ENCODE assay signal across 10 cellular contexts in genomic region chr22:36644333-36644757, GRCh38. TPM values are rescaled to one million over a fixed set of nuclear protein-coding genes. Genes with fewer than 3 reads are reported as not detected.
DNase-seq lines count a peak whose midpoint lies in the region; ATAC-seq and TF ChIP-seq lines count a peak whose summit lies in the region.
"Had no signal": no experiment of that assay in that cellular context is flagged by ENCODE, and none has a peak within 500 bp of the region (broad histone marks: within the 10 kb centered on the region; RNA-seq: fewer than 3 reads in every experiment).

No MANE protein-coding gene starts in this region.

- no peaks in the 10 kb centered on the region for H3K79me2 ChIP-seq in PC-9 (ENCODE audit: low read depth)

- H3F3A ChIP-seq in PC-9 (ENCODE audit: insufficient read depth, low read depth): peaks cover 16% of the 10 kb centered on the region; the same call in 1 of the 2 replicates

- POLR2A ChIA-PET in PC-9 (lab: Charles Lee; ENCODE audit: unreplicated experiment): no interaction called here

- H3K9me2 ChIP-seq in PC-9 (ENCODE audit: insufficient read depth): no peaks in the 10 kb centered on the region

- no peaks in the 10 kb centered on the region for H3K36me3 Mint-ChIP-seq in activated CD8-positive, alpha-beta memory T cell treated with anti-CD3 and anti-CD28 coated beads, Interleukin-2, amount 10 ng/mL, durations not matched to agents 7 days and 5 days
- no peaks in the 10 kb centered on the region for H3K36me3 Mint-ChIP-seq in T-helper 17 cell (ENCODE audit: low read depth)

- H3K4me3 Mint-ChIP-seq in activated CD8-positive, alpha-beta memory T cell treated with anti-CD3 and anti-CD28 coated beads, Interleukin-2, amount 10 ng/mL, durations not matched to agents 7 days and 5 days: no peak overlapping the region
- no peak overlapping the region for H3K4me3 Mint-ChIP-seq in T-helper 17 cell

- H3K27me3 Mint-ChIP-seq in activated CD8-positive, alpha-beta memory T cell treated with anti-CD3 and anti-CD28 coated beads, Interleukin-2, amount 10 ng/mL, durations not matched to agents 7 days and 5 days: peaks cover 39% of the 10 kb centered on the region
- peaks cover 50% of the 10 kb centered on the region for H3K27me3 Mint-ChIP-seq in T-helper 17 cell

- H2AFZ ChIP-seq in PC-9: no peak overlapping the region

- CTCF ChIA-PET in activated CD8-positive, alpha-beta memory T cell treated with anti-CD3 and anti-CD28 coated beads, Interleukin-2, amount 10 ng/mL, durations not matched to agents 7 days and 5 days (lab: Charles Lee): no interaction called here
- CTCF ChIA-PET in PC-9 (lab: Charles Lee): no interaction called here

- no peaks in the 10 kb centered on the region for H4K20me1 ChIP-seq in PC-9 (ENCODE audit: insufficient read depth)

- intact Hi-C loops in PC-9 (cut with micrococcal nuclease; ENCODE audit: unreplicated experiment) (loop anchor here (5.0 to 10.0 kb wide), 2 partner anchors 37 to 70 kb away; no protein-coding TSS in a partner anchor), posterior vena cava (cut with DNase I) (no loop called here)

- H3K36me3 ChIP-seq in PC-9 (ENCODE audit: low read depth): no peaks in the 10 kb centered on the region
- H3K36me3 ChIP-seq: right lobe of liver had no signal

- no peak overlapping the region for H3K4me3 ChIP-seq in PC-9
- H3K4me3 ChIP-seq in epithelial cell of esophagus (ENCODE audit: low read length): no peak overlapping the region
- H3K4me3 ChIP-seq: right lobe of liver had no signal

- no peak overlapping the region for H3K4me2 ChIP-seq in PC-9

- H3K4me1 Mint-ChIP-seq in activated CD8-positive, alpha-beta memory T cell treated with anti-CD3 and anti-CD28 coated beads, Interleukin-2, amount 10 ng/mL, durations not matched to agents 7 days and 5 days: no peaks in the 10 kb centered on the region
- no peaks in the 10 kb centered on the region for H3K4me1 Mint-ChIP-seq in T-helper 17 cell

- peak; percentile 48 for DNase-seq in activated CD8-positive, alpha-beta memory T cell treated with anti-CD3 and anti-CD28 coated beads, Interleukin-2, amount 10 ng/mL, durations not matched to agents 7 days and 5 days
- DNase-seq in activated CD8-positive, alpha-beta memory T cell treated with anti-CD3 and anti-CD28 coated beads, Interleukin-2, amount 50 U/mL, for 48 hours: no peak
- DNase-seq in PC-9 (peak; percentile 71 to 90), epithelial cell of esophagus (ENCODE audit: low read depth) (peak; percentile 96), retina (peak; percentile 58), posterior vena cava (ENCODE audit: low spot score) (no peak), T-helper 17 cell (no peak)
- DNase-seq: right lobe of liver had no signal

- H3K27me3 ChIP-seq in PC-9 (ENCODE audit: insufficient read depth, low read depth): peaks cover 85% of the 10 kb centered on the region
- H3K27me3 ChIP-seq: right lobe of liver had no signal

- H3K9me3 ChIP-seq in PC-9 (ENCODE audit: insufficient read depth, low read depth): no peaks in the 10 kb centered on the region
- no peaks in the 10 kb centered on the region for H3K9me3 ChIP-seq in T-helper 17 cell (ENCODE audit: control insufficient read depth, low read length, poor library complexity, severe bottlenecking)
- H3K9me3 ChIP-seq: right lobe of liver had no signal

- no TSS peak for BruUV-seq in PC-9 (replicated peaks; lab: Mats Ljungman, UMichigan)

- TF ChIP-seq CTCF in PC-9 (conservative IDR thresholded peaks at IDR 0.05): no peak
- no peak for TF ChIP-seq CTCF in epithelial cell of esophagus (IDR thresholded peaks at IDR 0.05; ENCODE audit: insufficient read depth, low read depth, low read length, missing control alignments)

- H3K4me1 ChIP-seq in PC-9 (replicated peaks; ENCODE audit: insufficient read depth): peaks cover 21% of the 10 kb centered on the region
- H3K4me1 ChIP-seq: right lobe of liver had no signal

- no peak overlapping the region for H3K27ac ChIP-seq in PC-9
- H3K27ac ChIP-seq: C4-2B, right lobe of liver had no signal

- H3K27ac Mint-ChIP-seq in activated CD8-positive, alpha-beta memory T cell treated with anti-CD3 and anti-CD28 coated beads, Interleukin-2, amount 10 ng/mL, durations not matched to agents 7 days and 5 days: no peak overlapping the region
- no peak overlapping the region for H3K27ac Mint-ChIP-seq in T-helper 17 cell

- no peaks in the 10 kb centered on the region for H3K9me3 Mint-ChIP-seq in activated CD8-positive, alpha-beta memory T cell treated with anti-CD3 and anti-CD28 coated beads, Interleukin-2, amount 10 ng/mL, durations not matched to agents 7 days and 5 days (ENCODE audit: low read depth)

- peak; percentile 33 for ATAC-seq in activated CD8-positive, alpha-beta memory T cell treated with anti-CD3 and anti-CD28 coated beads, Interleukin-2, amount 10 ng/mL, durations not matched to agents 7 days and 5 days
- no peak for ATAC-seq in T-helper 17 cell
- ATAC-seq in GM19397 (IDR thresholded peaks at IDR 0.05; ENCODE audit: unreplicated experiment): no peak

RNA-seq across cellular contexts. Expression of gene CACNG2, which starts 59.2 kb away (rescaled TPM):
- total RNA-seq in activated CD8-positive, alpha-beta memory T cell treated with anti-CD3 and anti-CD28 coated beads, Interleukin-2, amount 10 ng/mL, durations not matched to agents 7 days and 5 days: not detected
- not detected in 2 replicates for total RNA-seq in PC-9 (2021)
- total RNA-seq in posterior vena cava: not detected
- not detected for total RNA-seq in T-helper 17 cell
- total RNA-seq: right lobe of liver had no signal

Comparison
In these comparisons a context has a peak if more than half of its experiments do, and no peak if none do; other contexts are left out.
1. DNase-seq: peak in activated CD8-positive, alpha-beta memory T cell treated with anti-CD3 and anti-CD28 coated beads, Interleukin-2, amount 10 ng/mL, durations not matched to agents 7 days and 5 days (single experiment), PC-9 (2 of 2), epithelial cell of esophagus (single experiment) and retina (single experiment); none in activated CD8-positive, alpha-beta memory T cell treated with anti-CD3 and anti-CD28 coated beads, Interleukin-2, amount 50 U/mL, for 48 hours (single experiment), posterior vena cava (single experiment) and T-helper 17 cell (0 of 3).